13 cellular contexts compared by ENCODE assay signal in genomic region chr1:56094168-56094567, GRCh38.
"Had no signal": no experiment of that assay in that cellular context is flagged by ENCODE, and none has a peak within 500 bp of the region (broad histone marks: within the 10 kb centered on the region; RNA-seq: fewer than 3 reads in every experiment).

No MANE protein-coding gene starts in this region.

- H3K4me3 ChIP-seq: heart right ventricle, pancreas, thyroid gland had no signal

- ATAC-seq: activated CD4-positive, CD25-positive, alpha-beta regulatory T cell treated with anti-CD3 and anti-CD28 coated beads, Interleukin-2, amount 50 U/mL, for 24 hours; activated naive CD4-positive, alpha-beta T cell treated with anti-CD3 and anti-CD28 coated beads, Interleukin-2, amount 50 U/mL, for 72 hours; activated T-cell treated with anti-CD3 and anti-CD28 coated beads, Interleukin-2, amount 50 U/mL, for 4 hours; heart right ventricle; pancreas; T-helper 17 cell had no signal

- DNase-seq: activated effector memory CD4-positive, alpha-beta T cell treated with anti-CD3 and anti-CD28 coated beads, Interleukin-2, amount 50 U/mL, for 16 hours; activated T-cell treated with anti-CD3 and anti-CD28 coated beads, Interleukin-2, amount 50 U/mL, for 4 hours; amygdala; cortex of kidney; effector CD8-positive, alpha-beta T cell; foreskin melanocyte; heart right ventricle; kidney; pancreas; T-helper 17 cell; thyroid gland had no signal
